In the genomic region with DNA sequence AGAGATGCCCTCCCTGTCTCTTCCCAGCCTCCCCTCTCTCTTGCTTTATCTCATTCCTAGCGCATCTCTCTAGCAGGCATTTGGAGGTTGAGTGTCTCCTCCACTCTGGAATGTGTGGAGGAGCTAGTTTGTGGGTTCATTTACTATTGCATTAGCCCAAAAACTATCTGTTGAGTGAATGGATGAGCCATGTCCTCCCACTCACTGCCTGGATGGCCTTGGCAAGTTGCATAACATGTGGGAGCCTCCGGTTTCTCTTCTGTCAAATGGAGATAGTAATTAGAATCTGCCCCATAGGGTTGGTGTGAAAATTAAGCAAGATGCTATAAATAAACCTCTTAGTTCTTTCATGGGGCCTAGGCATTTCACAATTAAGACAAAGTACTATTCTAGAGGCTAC, we compare ENCODE assay signal across 1 cellular context.
TF ChIP-seq lines count a peak whose summit lies in the region.

No MANE protein-coding gene starts in this region.

TF ChIP-seq in K562, 482 proteins besides CTCF, POLR2A, EP300 and RAD21 (continued from another document and continues in another):
- TF ChIP-seq, protein P1, sequence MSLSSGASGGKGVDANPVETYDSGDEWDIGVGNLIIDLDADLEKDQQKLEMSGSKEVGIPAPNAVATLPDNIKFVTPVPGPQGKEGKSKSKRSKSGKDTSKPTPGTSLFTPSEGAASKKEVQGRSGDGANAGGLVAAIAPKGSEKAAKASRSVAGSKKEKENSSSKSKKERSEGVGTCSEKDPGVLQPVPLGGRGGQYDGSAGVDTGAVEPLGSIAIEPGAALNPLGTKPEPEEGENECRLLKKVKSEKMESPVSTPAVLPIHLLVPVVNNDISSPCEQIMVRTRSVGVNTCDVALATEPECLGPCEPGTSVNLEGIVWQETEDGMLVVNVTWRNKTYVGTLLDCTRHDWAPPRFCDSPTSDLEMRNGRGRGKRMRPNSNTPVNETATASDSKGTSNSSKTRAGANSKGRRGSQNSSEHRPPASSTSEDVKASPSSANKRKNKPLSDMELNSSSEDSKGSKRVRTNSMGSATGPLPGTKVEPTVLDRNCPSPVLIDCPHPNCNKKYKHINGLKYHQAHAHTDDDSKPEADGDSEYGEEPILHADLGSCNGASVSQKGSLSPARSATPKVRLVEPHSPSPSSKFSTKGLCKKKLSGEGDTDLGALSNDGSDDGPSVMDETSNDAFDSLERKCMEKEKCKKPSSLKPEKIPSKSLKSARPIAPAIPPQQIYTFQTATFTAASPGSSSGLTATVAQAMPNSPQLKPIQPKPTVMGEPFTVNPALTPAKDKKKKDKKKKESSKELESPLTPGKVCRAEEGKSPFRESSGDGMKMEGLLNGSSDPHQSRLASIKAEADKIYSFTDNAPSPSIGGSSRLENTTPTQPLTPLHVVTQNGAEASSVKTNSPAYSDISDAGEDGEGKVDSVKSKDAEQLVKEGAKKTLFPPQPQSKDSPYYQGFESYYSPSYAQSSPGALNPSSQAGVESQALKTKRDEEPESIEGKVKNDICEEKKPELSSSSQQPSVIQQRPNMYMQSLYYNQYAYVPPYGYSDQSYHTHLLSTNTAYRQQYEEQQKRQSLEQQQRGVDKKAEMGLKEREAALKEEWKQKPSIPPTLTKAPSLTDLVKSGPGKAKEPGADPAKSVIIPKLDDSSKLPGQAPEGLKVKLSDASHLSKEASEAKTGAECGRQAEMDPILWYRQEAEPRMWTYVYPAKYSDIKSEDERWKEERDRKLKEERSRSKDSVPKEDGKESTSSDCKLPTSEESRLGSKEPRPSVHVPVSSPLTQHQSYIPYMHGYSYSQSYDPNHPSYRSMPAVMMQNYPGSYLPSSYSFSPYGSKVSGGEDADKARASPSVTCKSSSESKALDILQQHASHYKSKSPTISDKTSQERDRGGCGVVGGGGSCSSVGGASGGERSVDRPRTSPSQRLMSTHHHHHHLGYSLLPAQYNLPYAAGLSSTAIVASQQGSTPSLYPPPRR (CRISPR knock-in tag; IDR thresholded peaks at IDR 0.05; ENCODE audit: borderline replicate concordance) = peak; percentile 78; the same call in 1 of the 2 replicates
- TF ChIP-seq, protein P2, sequence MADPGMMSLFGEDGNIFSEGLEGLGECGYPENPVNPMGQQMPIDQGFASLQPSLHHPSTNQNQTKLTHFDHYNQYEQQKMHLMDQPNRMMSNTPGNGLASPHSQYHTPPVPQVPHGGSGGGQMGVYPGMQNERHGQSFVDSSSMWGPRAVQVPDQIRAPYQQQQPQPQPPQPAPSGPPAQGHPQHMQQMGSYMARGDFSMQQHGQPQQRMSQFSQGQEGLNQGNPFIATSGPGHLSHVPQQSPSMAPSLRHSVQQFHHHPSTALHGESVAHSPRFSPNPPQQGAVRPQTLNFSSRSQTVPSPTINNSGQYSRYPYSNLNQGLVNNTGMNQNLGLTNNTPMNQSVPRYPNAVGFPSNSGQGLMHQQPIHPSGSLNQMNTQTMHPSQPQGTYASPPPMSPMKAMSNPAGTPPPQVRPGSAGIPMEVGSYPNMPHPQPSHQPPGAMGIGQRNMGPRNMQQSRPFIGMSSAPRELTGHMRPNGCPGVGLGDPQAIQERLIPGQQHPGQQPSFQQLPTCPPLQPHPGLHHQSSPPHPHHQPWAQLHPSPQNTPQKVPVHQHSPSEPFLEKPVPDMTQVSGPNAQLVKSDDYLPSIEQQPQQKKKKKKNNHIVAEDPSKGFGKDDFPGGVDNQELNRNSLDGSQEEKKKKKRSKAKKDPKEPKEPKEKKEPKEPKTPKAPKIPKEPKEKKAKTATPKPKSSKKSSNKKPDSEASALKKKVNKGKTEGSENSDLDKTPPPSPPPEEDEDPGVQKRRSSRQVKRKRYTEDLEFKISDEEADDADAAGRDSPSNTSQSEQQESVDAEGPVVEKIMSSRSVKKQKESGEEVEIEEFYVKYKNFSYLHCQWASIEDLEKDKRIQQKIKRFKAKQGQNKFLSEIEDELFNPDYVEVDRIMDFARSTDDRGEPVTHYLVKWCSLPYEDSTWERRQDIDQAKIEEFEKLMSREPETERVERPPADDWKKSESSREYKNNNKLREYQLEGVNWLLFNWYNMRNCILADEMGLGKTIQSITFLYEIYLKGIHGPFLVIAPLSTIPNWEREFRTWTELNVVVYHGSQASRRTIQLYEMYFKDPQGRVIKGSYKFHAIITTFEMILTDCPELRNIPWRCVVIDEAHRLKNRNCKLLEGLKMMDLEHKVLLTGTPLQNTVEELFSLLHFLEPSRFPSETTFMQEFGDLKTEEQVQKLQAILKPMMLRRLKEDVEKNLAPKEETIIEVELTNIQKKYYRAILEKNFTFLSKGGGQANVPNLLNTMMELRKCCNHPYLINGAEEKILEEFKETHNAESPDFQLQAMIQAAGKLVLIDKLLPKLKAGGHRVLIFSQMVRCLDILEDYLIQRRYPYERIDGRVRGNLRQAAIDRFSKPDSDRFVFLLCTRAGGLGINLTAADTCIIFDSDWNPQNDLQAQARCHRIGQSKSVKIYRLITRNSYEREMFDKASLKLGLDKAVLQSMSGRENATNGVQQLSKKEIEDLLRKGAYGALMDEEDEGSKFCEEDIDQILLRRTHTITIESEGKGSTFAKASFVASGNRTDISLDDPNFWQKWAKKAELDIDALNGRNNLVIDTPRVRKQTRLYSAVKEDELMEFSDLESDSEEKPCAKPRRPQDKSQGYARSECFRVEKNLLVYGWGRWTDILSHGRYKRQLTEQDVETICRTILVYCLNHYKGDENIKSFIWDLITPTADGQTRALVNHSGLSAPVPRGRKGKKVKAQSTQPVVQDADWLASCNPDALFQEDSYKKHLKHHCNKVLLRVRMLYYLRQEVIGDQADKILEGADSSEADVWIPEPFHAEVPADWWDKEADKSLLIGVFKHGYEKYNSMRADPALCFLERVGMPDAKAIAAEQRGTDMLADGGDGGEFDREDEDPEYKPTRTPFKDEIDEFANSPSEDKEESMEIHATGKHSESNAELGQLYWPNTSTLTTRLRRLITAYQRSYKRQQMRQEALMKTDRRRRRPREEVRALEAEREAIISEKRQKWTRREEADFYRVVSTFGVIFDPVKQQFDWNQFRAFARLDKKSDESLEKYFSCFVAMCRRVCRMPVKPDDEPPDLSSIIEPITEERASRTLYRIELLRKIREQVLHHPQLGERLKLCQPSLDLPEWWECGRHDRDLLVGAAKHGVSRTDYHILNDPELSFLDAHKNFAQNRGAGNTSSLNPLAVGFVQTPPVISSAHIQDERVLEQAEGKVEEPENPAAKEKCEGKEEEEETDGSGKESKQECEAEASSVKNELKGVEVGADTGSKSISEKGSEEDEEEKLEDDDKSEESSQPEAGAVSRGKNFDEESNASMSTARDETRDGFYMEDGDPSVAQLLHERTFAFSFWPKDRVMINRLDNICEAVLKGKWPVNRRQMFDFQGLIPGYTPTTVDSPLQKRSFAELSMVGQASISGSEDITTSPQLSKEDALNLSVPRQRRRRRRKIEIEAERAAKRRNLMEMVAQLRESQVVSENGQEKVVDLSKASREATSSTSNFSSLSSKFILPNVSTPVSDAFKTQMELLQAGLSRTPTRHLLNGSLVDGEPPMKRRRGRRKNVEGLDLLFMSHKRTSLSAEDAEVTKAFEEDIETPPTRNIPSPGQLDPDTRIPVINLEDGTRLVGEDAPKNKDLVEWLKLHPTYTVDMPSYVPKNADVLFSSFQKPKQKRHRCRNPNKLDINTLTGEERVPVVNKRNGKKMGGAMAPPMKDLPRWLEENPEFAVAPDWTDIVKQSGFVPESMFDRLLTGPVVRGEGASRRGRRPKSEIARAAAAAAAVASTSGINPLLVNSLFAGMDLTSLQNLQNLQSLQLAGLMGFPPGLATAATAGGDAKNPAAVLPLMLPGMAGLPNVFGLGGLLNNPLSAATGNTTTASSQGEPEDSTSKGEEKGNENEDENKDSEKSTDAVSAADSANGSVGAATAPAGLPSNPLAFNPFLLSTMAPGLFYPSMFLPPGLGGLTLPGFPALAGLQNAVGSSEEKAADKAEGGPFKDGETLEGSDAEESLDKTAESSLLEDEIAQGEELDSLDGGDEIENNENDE (IDR thresholded peaks at IDR 0.05; ENCODE audit: low read depth, low read length) = no peak
- TF ChIP-seq SMAD4 (CRISPR knock-in tag; conservative IDR thresholded peaks at IDR 0.05) = peak; percentile 74; the same call in 1 of the 2 replicates
- TF ChIP-seq, protein P3, sequence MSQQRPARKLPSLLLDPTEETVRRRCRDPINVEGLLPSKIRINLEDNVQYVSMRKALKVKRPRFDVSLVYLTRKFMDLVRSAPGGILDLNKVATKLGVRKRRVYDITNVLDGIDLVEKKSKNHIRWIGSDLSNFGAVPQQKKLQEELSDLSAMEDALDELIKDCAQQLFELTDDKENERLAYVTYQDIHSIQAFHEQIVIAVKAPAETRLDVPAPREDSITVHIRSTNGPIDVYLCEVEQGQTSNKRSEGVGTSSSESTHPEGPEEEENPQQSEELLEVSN (IDR thresholded peaks at IDR 0.05; ENCODE audit: borderline replicate concordance in 1 of 2, extremely low read depth in 1 of 2, insufficient read depth in 1 of 2, insufficient read length in 1 of 2, low read depth in 1 of 2, low read length in 1 of 2, poor library complexity in 1 of 2, severe bottlenecking in 1 of 2) = no peak
- peak; percentile 97 for TF ChIP-seq CEBPB (tag; IDR thresholded peaks at IDR 0.05)
- TF ChIP-seq ARID1B (IDR thresholded peaks at IDR 0.05) = peak; percentile 80
- TF ChIP-seq FOXA3 (CRISPR knock-in tag; conservative IDR thresholded peaks at IDR 0.05 in 1 of 2, IDR thresholded peaks at IDR 0.05 in 1 of 2) = no peak
- TF ChIP-seq NFE2 (IDR thresholded peaks at IDR 0.05; ENCODE audit: low read depth) = no peak
- TF ChIP-seq, protein P4, sequence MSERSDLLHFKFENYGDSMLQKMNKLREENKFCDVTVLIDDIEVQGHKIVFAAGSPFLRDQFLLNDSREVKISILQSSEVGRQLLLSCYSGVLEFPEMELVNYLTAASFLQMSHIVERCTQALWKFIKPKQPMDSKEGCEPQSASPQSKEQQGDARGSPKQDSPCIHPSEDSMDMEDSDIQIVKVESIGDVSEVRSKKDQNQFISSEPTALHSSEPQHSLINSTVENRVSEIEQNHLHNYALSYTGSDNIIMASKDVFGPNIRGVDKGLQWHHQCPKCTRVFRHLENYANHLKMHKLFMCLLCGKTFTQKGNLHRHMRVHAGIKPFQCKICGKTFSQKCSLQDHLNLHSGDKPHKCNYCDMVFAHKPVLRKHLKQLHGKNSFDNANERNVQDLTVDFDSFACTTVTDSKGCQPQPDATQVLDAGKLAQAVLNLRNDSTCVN (CRISPR knock-in tag; IDR thresholded peaks at IDR 0.05) = no peak
- TF ChIP-seq, protein P5, sequence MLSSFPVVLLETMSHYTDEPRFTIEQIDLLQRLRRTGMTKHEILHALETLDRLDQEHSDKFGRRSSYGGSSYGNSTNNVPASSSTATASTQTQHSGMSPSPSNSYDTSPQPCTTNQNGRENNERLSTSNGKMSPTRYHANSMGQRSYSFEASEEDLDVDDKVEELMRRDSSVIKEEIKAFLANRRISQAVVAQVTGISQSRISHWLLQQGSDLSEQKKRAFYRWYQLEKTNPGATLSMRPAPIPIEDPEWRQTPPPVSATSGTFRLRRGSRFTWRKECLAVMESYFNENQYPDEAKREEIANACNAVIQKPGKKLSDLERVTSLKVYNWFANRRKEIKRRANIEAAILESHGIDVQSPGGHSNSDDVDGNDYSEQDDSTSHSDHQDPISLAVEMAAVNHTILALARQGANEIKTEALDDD (IDR thresholded peaks at IDR 0.05) = peak; percentile 78; the same call in 1 of the 2 replicates
- no peak for TF ChIP-seq ZNF124 (CRISPR knock-in tag; IDR thresholded peaks at IDR 0.05)
- no peak for TF ChIP-seq ZNF224 (CRISPR knock-in tag; IDR thresholded peaks at IDR 0.05)
- TF ChIP-seq, protein P6, sequence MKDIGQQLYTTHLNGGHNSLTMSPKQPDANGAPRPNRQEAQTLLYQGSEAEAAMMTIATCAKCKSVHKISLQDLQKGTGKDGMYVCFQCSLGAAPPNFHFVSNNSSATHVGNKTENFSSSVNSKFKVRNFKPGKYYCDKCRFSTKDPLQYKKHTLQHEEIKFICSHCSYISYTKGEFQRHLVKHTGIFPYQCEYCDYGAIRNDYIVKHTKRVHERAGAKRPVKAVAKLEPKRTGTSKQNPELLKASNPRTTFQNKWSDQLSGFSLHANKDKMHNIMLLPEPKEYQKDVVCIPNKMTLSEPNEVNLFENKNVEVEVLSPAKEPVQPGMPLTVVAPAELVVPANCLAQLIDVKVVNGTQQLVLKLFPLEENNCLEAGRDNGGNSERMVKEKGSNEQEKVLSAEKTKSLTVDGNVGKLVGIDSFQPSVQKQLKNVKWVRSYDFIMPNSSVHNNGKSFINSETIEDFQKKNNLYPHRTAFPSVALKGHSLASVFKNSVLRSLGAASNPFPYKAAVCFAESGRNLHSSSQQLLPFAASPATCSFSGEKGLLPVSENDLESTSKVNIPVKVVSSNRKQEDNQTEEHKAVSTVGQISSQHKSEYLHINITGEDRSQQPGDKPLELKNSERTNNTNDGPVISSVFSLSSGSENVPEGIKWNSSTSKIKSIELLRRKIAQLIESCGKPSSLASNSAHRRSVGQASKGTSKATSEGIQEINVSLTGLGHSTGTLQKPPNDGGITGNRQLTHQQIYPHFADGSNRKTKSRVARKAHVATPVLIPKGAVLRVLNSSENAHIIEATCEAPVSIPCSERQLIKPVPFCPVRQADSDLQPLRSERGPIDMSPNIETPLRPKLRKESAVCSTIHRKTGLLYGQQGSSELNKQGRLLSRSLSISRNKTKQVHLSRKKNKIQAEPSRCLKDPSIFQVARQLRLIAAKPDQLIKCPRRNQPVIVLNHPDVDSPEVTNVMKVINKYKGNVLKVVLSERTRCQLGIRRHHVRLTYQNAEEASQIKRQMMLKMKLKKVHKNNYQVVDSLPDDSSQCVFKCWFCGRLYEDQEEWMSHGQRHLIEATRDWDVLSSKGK (CRISPR knock-in tag; IDR thresholded peaks at IDR 0.05) = no peak
- TF ChIP-seq EHMT2 (IDR thresholded peaks at IDR 0.05) = peak; percentile 66; the same call in 1 of the 2 replicates
- TF ChIP-seq, protein P7, sequence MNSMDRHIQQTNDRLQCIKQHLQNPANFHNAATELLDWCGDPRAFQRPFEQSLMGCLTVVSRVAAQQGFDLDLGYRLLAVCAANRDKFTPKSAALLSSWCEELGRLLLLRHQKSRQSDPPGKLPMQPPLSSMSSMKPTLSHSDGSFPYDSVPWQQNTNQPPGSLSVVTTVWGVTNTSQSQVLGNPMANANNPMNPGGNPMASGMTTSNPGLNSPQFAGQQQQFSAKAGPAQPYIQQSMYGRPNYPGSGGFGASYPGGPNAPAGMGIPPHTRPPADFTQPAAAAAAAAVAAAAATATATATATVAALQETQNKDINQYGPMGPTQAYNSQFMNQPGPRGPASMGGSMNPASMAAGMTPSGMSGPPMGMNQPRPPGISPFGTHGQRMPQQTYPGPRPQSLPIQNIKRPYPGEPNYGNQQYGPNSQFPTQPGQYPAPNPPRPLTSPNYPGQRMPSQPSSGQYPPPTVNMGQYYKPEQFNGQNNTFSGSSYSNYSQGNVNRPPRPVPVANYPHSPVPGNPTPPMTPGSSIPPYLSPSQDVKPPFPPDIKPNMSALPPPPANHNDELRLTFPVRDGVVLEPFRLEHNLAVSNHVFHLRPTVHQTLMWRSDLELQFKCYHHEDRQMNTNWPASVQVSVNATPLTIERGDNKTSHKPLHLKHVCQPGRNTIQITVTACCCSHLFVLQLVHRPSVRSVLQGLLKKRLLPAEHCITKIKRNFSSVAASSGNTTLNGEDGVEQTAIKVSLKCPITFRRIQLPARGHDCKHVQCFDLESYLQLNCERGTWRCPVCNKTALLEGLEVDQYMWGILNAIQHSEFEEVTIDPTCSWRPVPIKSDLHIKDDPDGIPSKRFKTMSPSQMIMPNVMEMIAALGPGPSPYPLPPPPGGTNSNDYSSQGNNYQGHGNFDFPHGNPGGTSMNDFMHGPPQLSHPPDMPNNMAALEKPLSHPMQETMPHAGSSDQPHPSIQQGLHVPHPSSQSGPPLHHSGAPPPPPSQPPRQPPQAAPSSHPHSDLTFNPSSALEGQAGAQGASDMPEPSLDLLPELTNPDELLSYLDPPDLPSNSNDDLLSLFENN (IDR thresholded peaks at IDR 0.05; ENCODE audit: low read depth in 2 of 2, low read length in 2 of 2) = 0 out of 4 replicates have a peak, but pooled peaks of 1 of the 2 experiments have one; percentile 75
- TF ChIP-seq CHCHD3 (CRISPR knock-in tag; IDR thresholded peaks at IDR 0.05) = no peak
- TF ChIP-seq MYNN (IDR thresholded peaks at IDR 0.05) = peak; percentile 37; the same call in 1 of the 2 replicates
- no peak for TF ChIP-seq MYNN (CRISPR knock-in tag; IDR thresholded peaks at IDR 0.05)
